In genomic region chr1:192576190-192577144, GRCh38 we compare ENCODE assay signal across 12 cellular contexts. TPM values are rescaled to one million over a fixed set of nuclear protein-coding genes. Genes with fewer than 3 reads are reported as not detected.
DNase-seq lines count a peak whose midpoint lies in the region; ATAC-seq and TF ChIP-seq lines count a peak whose summit lies in the region.
"Had no signal": no experiment of that assay in that cellular context is flagged by ENCODE, and none has a peak within 500 bp of the region (broad histone marks: within the 10 kb centered on the region; RNA-seq: fewer than 3 reads in every experiment).

No MANE protein-coding gene starts in this region.

- H3K4me3 ChIP-seq in upper lobe of right lung: peak overlapping the region; percentile 37

- H3K27me3 ChIP-seq in upper lobe of right lung: no peaks in the 10 kb centered on the region
- H3K27me3 ChIP-seq: foreskin keratinocyte had no signal

- intact Hi-C loops in activated CD8-positive, alpha-beta T cell treated with anti-CD3 and anti-CD28 coated beads for 36 hours (cut with micrococcal nuclease): loop anchor here (2.0 to 5.0 kb wide), 2 partner anchors 34 to 70 kb away; no protein-coding TSS in a partner anchor
- intact Hi-C loops in upper lobe of right lung (cut with DNase I): no loop called here
- intact Hi-C loops in sciatic nerve (cut with DNase I): no loop called here

- peak overlapping the region; percentile 98 for H3K27ac Mint-ChIP-seq in activated naive CD4-positive, alpha-beta T cell treated with anti-CD3 and anti-CD28 coated beads, Interleukin-2, amount 50 U/mL, for 24 hours
- peak overlapping the region in 1 of 2 donors; percentile 88 for H3K27ac Mint-ChIP-seq in activated naive CD4-positive, alpha-beta T cell treated with anti-CD3 and anti-CD28 coated beads, Interleukin-2, amount 50 U/mL, for 72 hours
- H3K27ac Mint-ChIP-seq in activated CD8-positive, alpha-beta T cell treated with anti-CD3 and anti-CD28 coated beads for 36 hours: peak overlapping the region; percentile 58
- H3K27ac Mint-ChIP-seq in memory B cell: peak overlapping the region; percentile 97

- no peaks in the 10 kb centered on the region for H3K9me3 Mint-ChIP-seq in activated naive CD4-positive, alpha-beta T cell treated with anti-CD3 and anti-CD28 coated beads, Interleukin-2, amount 50 U/mL, for 24 hours
- H3K9me3 Mint-ChIP-seq in activated naive CD4-positive, alpha-beta T cell treated with anti-CD3 and anti-CD28 coated beads, Interleukin-2, amount 50 U/mL, for 72 hours: no peaks in the 10 kb centered on the region
- no peaks in the 10 kb centered on the region for H3K9me3 Mint-ChIP-seq in activated CD8-positive, alpha-beta T cell treated with anti-CD3 and anti-CD28 coated beads for 36 hours
- no peaks in the 10 kb centered on the region for H3K9me3 Mint-ChIP-seq in memory B cell

- no peak for DNase-seq in activated naive CD4-positive, alpha-beta T cell treated with anti-CD3 and anti-CD28 coated beads, Interleukin-2, amount 50 U/mL, for 72 hours (ENCODE audit: low spot score in 2 of 2)
- DNase-seq in activated CD8-positive, alpha-beta T cell treated with anti-CD3 and anti-CD28 coated beads for 36 hours: no peak
- DNase-seq in memory B cell (ENCODE audit: low spot score in 2 of 2) (no peak), upper lobe of right lung (no peak), sciatic nerve (ENCODE audit: low spot score) (no peak), GDM1 (lab: John Stamatoyannopoulos, UW) (no peak)
- DNase-seq: activated gamma-delta T cell, foreskin keratinocyte had no signal

- POLR2A ChIA-PET in activated CD8-positive, alpha-beta T cell treated with anti-CD3 and anti-CD28 coated beads for 36 hours (lab: Charles Lee): interaction anchor here (1.1 kb wide), 1 partner anchor 35 kb away, joined by 3 read pairs; no protein-coding TSS in a partner anchor

- peaks cover 13% of the 10 kb centered on the region for H3K36me3 Mint-ChIP-seq in activated naive CD4-positive, alpha-beta T cell treated with anti-CD3 and anti-CD28 coated beads, Interleukin-2, amount 50 U/mL, for 24 hours
- no peaks in the 10 kb centered on the region for H3K36me3 Mint-ChIP-seq in activated naive CD4-positive, alpha-beta T cell treated with anti-CD3 and anti-CD28 coated beads, Interleukin-2, amount 50 U/mL, for 72 hours
- H3K36me3 Mint-ChIP-seq in activated CD8-positive, alpha-beta T cell treated with anti-CD3 and anti-CD28 coated beads for 36 hours (ENCODE audit: low read depth): peaks cover 14% of the 10 kb centered on the region
- no peaks in the 10 kb centered on the region for H3K36me3 Mint-ChIP-seq in memory B cell

- no peaks in the 10 kb centered on the region for H3K27me3 Mint-ChIP-seq in activated naive CD4-positive, alpha-beta T cell treated with anti-CD3 and anti-CD28 coated beads, Interleukin-2, amount 50 U/mL, for 24 hours
- H3K27me3 Mint-ChIP-seq in activated CD8-positive, alpha-beta T cell treated with anti-CD3 and anti-CD28 coated beads for 36 hours: no peaks in the 10 kb centered on the region
- no peaks in the 10 kb centered on the region for H3K27me3 Mint-ChIP-seq in memory B cell

- peaks cover 87% of the 10 kb centered on the region for H3K4me1 Mint-ChIP-seq in activated naive CD4-positive, alpha-beta T cell treated with anti-CD3 and anti-CD28 coated beads, Interleukin-2, amount 50 U/mL, for 24 hours
- peaks cover 62% of the 10 kb centered on the region for H3K4me1 Mint-ChIP-seq in activated CD8-positive, alpha-beta T cell treated with anti-CD3 and anti-CD28 coated beads for 36 hours (ENCODE audit: low read depth)
- peaks cover 11% of the 10 kb centered on the region for H3K4me1 Mint-ChIP-seq in memory B cell

- ATAC-seq in activated naive CD4-positive, alpha-beta T cell treated with anti-CD3 and anti-CD28 coated beads, Interleukin-2, amount 50 U/mL, for 72 hours: no peak
- no peak for ATAC-seq in activated CD8-positive, alpha-beta T cell treated with anti-CD3 and anti-CD28 coated beads for 36 hours
- no peak for ATAC-seq in memory B cell (ENCODE audit: low read depth)
- ATAC-seq in upper lobe of right lung: no peak
- no peak for ATAC-seq in HG02623 (IDR thresholded peaks at IDR 0.05; ENCODE audit: unreplicated experiment)
- ATAC-seq in sciatic nerve: no peak
- ATAC-seq: foreskin keratinocyte had no signal

- H3K9me3 ChIP-seq in upper lobe of right lung: no peaks in the 10 kb centered on the region

- H3K36me3 ChIP-seq in upper lobe of right lung: no peaks in the 10 kb centered on the region

- TF ChIP-seq CTCF in activated CD8-positive, alpha-beta T cell treated with anti-CD3 and anti-CD28 coated beads for 36 hours (IDR thresholded peaks at IDR 0.05): no peak
- no peak for TF ChIP-seq CTCF in upper lobe of right lung (IDR thresholded peaks at IDR 0.05)

- H3K4me1 ChIP-seq in upper lobe of right lung: peaks cover 4% of the 10 kb centered on the region
- H3K4me1 ChIP-seq: foreskin keratinocyte had no signal

- CTCF ChIA-PET in activated CD8-positive, alpha-beta T cell treated with anti-CD3 and anti-CD28 coated beads for 36 hours (lab: Charles Lee): interaction anchor here (1.6 kb wide), 1 partner anchor 23 kb away, joined by 5 read pairs; no protein-coding TSS in a partner anchor

- H3K27ac ChIP-seq in upper lobe of right lung: peak overlapping the region; percentile 73
- H3K27ac ChIP-seq: foreskin keratinocyte had no signal

- peak overlapping the region; percentile 89 for H3K4me3 Mint-ChIP-seq in activated naive CD4-positive, alpha-beta T cell treated with anti-CD3 and anti-CD28 coated beads, Interleukin-2, amount 50 U/mL, for 24 hours
- peak overlapping the region; percentile 73 for H3K4me3 Mint-ChIP-seq in activated CD8-positive, alpha-beta T cell treated with anti-CD3 and anti-CD28 coated beads for 36 hours
- no peak overlapping the region for H3K4me3 Mint-ChIP-seq in memory B cell

RNA-seq across cellular contexts. Expression of gene RGS1, which starts 0.9 kb away (rescaled TPM):
- 10 to 100 TPM in 1 of 2 donors, 1 to 10 TPM in 1; 9.0 to 12.0 TPM for total RNA-seq in activated naive CD4-positive, alpha-beta T cell treated with anti-CD3 and anti-CD28 coated beads, Interleukin-2, amount 50 U/mL, for 72 hours
- 10 to 100 TPM; 27.5 to 29.4 TPM for total RNA-seq in activated CD8-positive, alpha-beta T cell treated with anti-CD3 and anti-CD28 coated beads for 36 hours
- total RNA-seq in upper lobe of right lung (27.8 TPM), sciatic nerve (137 TPM)
- total RNA-seq: chondrocyte, foreskin keratinocyte had no signal

RNA-seq across cellular contexts. Expression of gene RGS13, which starts 59.5 kb away (rescaled TPM):
- total RNA-seq in activated naive CD4-positive, alpha-beta T cell treated with anti-CD3 and anti-CD28 coated beads, Interleukin-2, amount 50 U/mL, for 72 hours: not detected
- not detected for total RNA-seq in activated CD8-positive, alpha-beta T cell treated with anti-CD3 and anti-CD28 coated beads for 36 hours
- 4.7 TPM for total RNA-seq in upper lobe of right lung
- total RNA-seq in sciatic nerve: 0.22 TPM
- total RNA-seq: chondrocyte, foreskin keratinocyte, LHCN-M2 had no signal
